In genomic region chr19:4638330-4638729, GRCh38 we compare ENCODE assay signal across 9 cellular contexts. TPM values are rescaled to one million over a fixed set of nuclear protein-coding genes. Genes with fewer than 3 reads are reported as not detected.
DNase-seq lines count a peak whose midpoint lies in the region; TF ChIP-seq lines count a peak whose summit lies in the region.
"Had no signal": no experiment of that assay in that cellular context is flagged by ENCODE, and none has a peak within 500 bp of the region (broad histone marks: within the 10 kb centered on the region; RNA-seq: fewer than 3 reads in every experiment).

No MANE protein-coding gene starts in this region.

- peak overlapping the region; percentile 35 for H4K12ac ChIP-seq in trophoblast cell (ENCODE audit: low read depth, low read length)

- 42 to 75% methylated on average over 2 to 5 of the region's 11 CpGs for WGBS in esophagus squamous epithelium, 2 donors
- no CpG with 5 or more reads among the region's 11 CpGs for WGBS in trophoblast cell (ENCODE audit: extremely low coverage, insufficient coverage, insufficient read length)

- TF ChIP-seq CTCF in Caco-2 (IDR thresholded peaks at IDR 0.05; ENCODE audit: insufficient read depth in 1 of 2, low read depth in 1 of 2, low read length in 1 of 2, severe bottlenecking in 1 of 2, unreplicated experiment in 1 of 2) = no peak
- no peak for TF ChIP-seq CTCF in esophagus squamous epithelium (IDR thresholded peaks at IDR 0.05)
- no peak for TF ChIP-seq CTCF in WERI-Rb-1 (IDR thresholded peaks at IDR 0.05; ENCODE audit: low read depth, low read length)

- H3K27ac ChIP-seq in SJCRH30 = no peak overlapping the region
- peak overlapping the region in 3 of 4 donors; percentile 50 to 84 (median 79) for H3K27ac ChIP-seq in esophagus squamous epithelium
- H3K27ac ChIP-seq in trophoblast cell (ENCODE audit: low read depth, low read length) = no peak overlapping the region
- H3K27ac ChIP-seq in WERI-Rb-1 = no peak overlapping the region

- H3K14ac ChIP-seq in trophoblast cell (ENCODE audit: low read length) = no peak overlapping the region

- no peaks in the 10 kb centered on the region for H3K9me3 Mint-ChIP-seq in Caco-2 (ENCODE audit: unreplicated experiment)

- no peaks in the 10 kb centered on the region for H3K27me3 Mint-ChIP-seq in Caco-2 (ENCODE audit: insufficient read depth, unreplicated experiment)

- H3K4me3 ChIP-seq in Caco-2 (ENCODE audit: low read depth, low read length) = no peak overlapping the region
- H3K4me3 ChIP-seq in SJCRH30 = no peak overlapping the region
- no peak overlapping the region for H3K4me3 ChIP-seq in esophagus squamous epithelium
- no peak overlapping the region for H3K4me3 ChIP-seq in trophoblast cell (ENCODE audit: low read depth, low read length)
- H3K4me3 ChIP-seq in WERI-Rb-1 (ENCODE audit: low read depth, low read length) = no peak overlapping the region

- H3K4me3 Mint-ChIP-seq in Caco-2 (ENCODE audit: unreplicated experiment) = peak overlapping the region; percentile 85

- no peak overlapping the region for H2BK120ac ChIP-seq in trophoblast cell (ENCODE audit: insufficient read depth, low read length, poor library complexity)

- peak overlapping the region; percentile 66 for H4K8ac ChIP-seq in trophoblast cell (ENCODE audit: low read depth, low read length)

- no peak overlapping the region for H2AK5ac ChIP-seq in trophoblast cell (ENCODE audit: low read length)

- DNase-seq in Caco-2 (no peak), SJCRH30 (peak; percentile 31 to 44), esophagus squamous epithelium (lab: John Stamatoyannopoulos, UW) (no peak), trophoblast cell (no peak), GM19238 (ENCODE audit: insufficient read length, low spot score) (no peak), NCI-H1417 treated with DMSO at 0.1 percent for 48 hours (lab: John Stamatoyannopoulos, UW) (no peak), WERI-Rb-1 (no peak), mesenteric fat pad (ENCODE audit: low spot score) (no peak)
- DNase-seq: midbrain had no signal

- H3K23ac ChIP-seq in trophoblast cell (ENCODE audit: low read length) = no peak overlapping the region

- H3K18ac ChIP-seq in trophoblast cell (ENCODE audit: low read length) = no peak overlapping the region

- peaks cover 12% of the 10 kb centered on the region for H3K36me3 Mint-ChIP-seq in Caco-2 (ENCODE audit: insufficient read depth, unreplicated experiment)

- no peak overlapping the region for H4K91ac ChIP-seq in trophoblast cell (ENCODE audit: low read depth, low read length)

- TF ChIP-seq POLR2A in esophagus squamous epithelium (IDR thresholded peaks at IDR 0.05) = no peak

- H3K4me1 Mint-ChIP-seq in Caco-2 (ENCODE audit: low read depth, unreplicated experiment) = peaks cover 10% of the 10 kb centered on the region

- H3K4me1 ChIP-seq in Caco-2 (peaks cover 12% of the 10 kb centered on the region; the same call in 1 of the 2 replicates), SJCRH30 (peaks cover 15% of the 10 kb centered on the region), esophagus squamous epithelium (peaks cover 27 to 66% (median 41%) of the 10 kb centered on the region in 3 donors), trophoblast cell (ENCODE audit: control insufficient read depth in 1 of 2, insufficient read depth in 2 of 2, low read length in 2 of 2) (peaks cover 10 to 16% of the 10 kb centered on the region in 2 experiments)

- no TSS peak for BruUV-seq in Caco-2 (replicated peaks; lab: Mats Ljungman, UMichigan)

- H3K36me3 ChIP-seq in Caco-2 (ENCODE audit: control insufficient read depth, insufficient read depth, low read length) (peaks cover 1% of the 10 kb centered on the region; the same call in 1 of the 2 replicates), SJCRH30 (no peaks in the 10 kb centered on the region), esophagus squamous epithelium (no peaks in the 10 kb centered on the region), trophoblast cell (ENCODE audit: control insufficient read depth in 1 of 2, insufficient read depth in 2 of 2, low read length in 2 of 2) (no peaks in the 10 kb centered on the region), WERI-Rb-1 (no peaks in the 10 kb centered on the region)

- H3K79me2 ChIP-seq in trophoblast cell (ENCODE audit: control insufficient read depth, insufficient read depth, low read length, poor library complexity) = peaks cover 5% of the 10 kb centered on the region

- no peak overlapping the region for H2AFZ ChIP-seq in trophoblast cell (ENCODE audit: insufficient read depth, low read length, poor library complexity)

- intact Hi-C loops in Caco-2 (cut with micrococcal nuclease; ENCODE audit: unreplicated experiment) = no loop called here
- intact Hi-C loops in esophagus squamous epithelium (cut with DNase I) = no loop called here

- H3K9ac ChIP-seq in trophoblast cell (ENCODE audit: low read length) = no peak overlapping the region

- no peaks in the 10 kb centered on the region for H3K9me3 ChIP-seq in Caco-2
- H3K9me3 ChIP-seq in SJCRH30 (replicated peaks) = no peaks in the 10 kb centered on the region
- H3K9me3 ChIP-seq in esophagus squamous epithelium = no peaks in the 10 kb centered on the region
- no peaks in the 10 kb centered on the region for H3K9me3 ChIP-seq in trophoblast cell (ENCODE audit: insufficient read depth, low read depth, low read length)
- no peaks in the 10 kb centered on the region for H3K9me3 ChIP-seq in WERI-Rb-1 (ENCODE audit: severe bottlenecking)

- H2BK12ac ChIP-seq in trophoblast cell (ENCODE audit: low read length) = peak overlapping the region; percentile 15

- CTCF ChIA-PET in Caco-2 (lab: Charles Lee) = no interaction called here

- H2BK5ac ChIP-seq in trophoblast cell (ENCODE audit: low read depth, low read length, poor library complexity) = no peak overlapping the region

- H3K27ac Mint-ChIP-seq in Caco-2 (ENCODE audit: unreplicated experiment) = peak overlapping the region; percentile 95

- peaks cover 10% of the 10 kb centered on the region for H3K79me1 ChIP-seq in trophoblast cell (ENCODE audit: low read length)

- H3K4ac ChIP-seq in trophoblast cell (ENCODE audit: low read depth, low read length) = no peak overlapping the region

- no peak overlapping the region for H3K4me2 ChIP-seq in trophoblast cell (ENCODE audit: low read length)

- H3K27me3 ChIP-seq in Caco-2 (replicated peaks; ENCODE audit: control insufficient read depth, insufficient read depth, low read length) = no peaks in the 10 kb centered on the region
- no peaks in the 10 kb centered on the region for H3K27me3 ChIP-seq in SJCRH30
- peaks cover 0 to 19% (median 0%) of the 10 kb centered on the region in 4 donors for H3K27me3 ChIP-seq in esophagus squamous epithelium
- H3K27me3 ChIP-seq in trophoblast cell (ENCODE audit: insufficient read depth, low read length) = no peaks in the 10 kb centered on the region
- no peaks in the 10 kb centered on the region for H3K27me3 ChIP-seq in WERI-Rb-1 (ENCODE audit: insufficient read depth, low read depth, severe bottlenecking)

- POLR2A ChIA-PET in Caco-2 (lab: Charles Lee) = no interaction called here

RNA-seq across cellular contexts. Expression of gene TNFAIP8L1, which starts 1.0 kb away (rescaled TPM):
- total RNA-seq in Caco-2 (2022) = 19.6 and 21.8 TPM in 2 replicates
- total RNA-seq in SJCRH30 (2014; rRNA removed; shearing (Covaris generic)) = 8.5 and 8.8 TPM in 2 replicates
- total RNA-seq in esophagus squamous epithelium = 1 to 10 TPM; 3.6 to 6.2 (median 4.4) TPM
- polyA plus RNA-seq in trophoblast cell (2013) = 6.4 and 7.0 TPM in 2 replicates
- total RNA-seq in mesenteric fat pad = 6.9 TPM

RNA-seq across cellular contexts. Expression of gene MYDGF, which starts 31.8 kb away (rescaled TPM):
- total RNA-seq in Caco-2 (2022) = 106 and 109 TPM in 2 replicates
- total RNA-seq in SJCRH30 (2014; rRNA removed; shearing (Covaris generic)) = 71.9 and 86.8 TPM in 2 replicates
- total RNA-seq in esophagus squamous epithelium = 10 to 100 TPM; 33.2 to 52.5 (median 41.5) TPM
- polyA plus RNA-seq in trophoblast cell (2013) = 117 and 124 TPM in 2 replicates
- total RNA-seq in mesenteric fat pad = 98.5 TPM

Comparison
In these comparisons a context has a peak if more than half of its experiments do, and no peak if none do; other contexts are left out.
1. DNase-seq: peak in SJCRH30 (2 of 2); none in Caco-2 (0 of 2), esophagus squamous epithelium (single experiment), trophoblast cell (0 of 2), GM19238 (single experiment), NCI-H1417 treated with DMSO at 0.1 percent for 48 hours (single experiment), WERI-Rb-1 (single experiment) and mesenteric fat pad (single experiment).
2. H3K27ac ChIP-seq: peak in esophagus squamous epithelium (3 of 4); none in SJCRH30 (single experiment), trophoblast cell (single experiment) and WERI-Rb-1 (single experiment).